Comparison of ENCODE assay signal across 19 cellular contexts in the genomic region with DNA sequence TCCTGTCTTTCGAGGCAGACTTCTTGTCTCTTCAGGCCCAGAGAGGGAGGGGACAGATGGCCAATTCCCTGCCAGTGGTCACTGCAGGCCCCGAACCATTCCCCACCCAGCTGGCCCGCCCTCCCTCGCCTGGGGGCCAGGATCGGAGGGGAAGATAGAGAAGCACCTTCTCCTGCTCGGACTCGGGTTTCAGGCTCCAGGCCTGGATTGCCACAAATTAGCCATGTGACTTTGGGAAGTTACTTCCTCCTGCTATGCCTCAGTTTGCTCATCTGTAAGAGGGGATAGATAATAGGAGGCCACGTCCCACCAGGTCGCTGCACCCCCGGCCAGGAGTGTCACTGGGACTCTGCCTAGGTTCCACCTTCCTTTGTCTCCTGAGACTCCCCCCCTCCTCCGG.
"Had no signal": no experiment of that assay in that cellular context is flagged by ENCODE, and none has a peak within 500 bp of the region (broad histone marks: within the 10 kb centered on the region; RNA-seq: fewer than 3 reads in every experiment).

No MANE protein-coding gene starts in this region.

- H3K36me3 Mint-ChIP-seq: naive thymus-derived CD4-positive, alpha-beta T cell; stimulated activated memory B cell treated with anti-CD40 and anti-IgM and Interleukin-4, amounts not matched to agents 10 μg/mL and 1 μg/mL and 100 μg/mL, for 72 hours had no signal

- ATAC-seq: esophagus mucosa; gastroesophageal sphincter; naive thymus-derived CD4-positive, alpha-beta T cell; sciatic nerve; stimulated activated memory B cell treated with anti-CD40 and anti-IgM and Interleukin-4, amounts not matched to agents 10 μg/mL and 1 μg/mL and 100 μg/mL, for 72 hours had no signal

- H3K27ac Mint-ChIP-seq: dendritic cell treated with granulocyte-macrophage colony-stimulating factor and Interleukin-4, amounts not matched to agents 40 ng/mL and 50 ng/mL, for 4 days; endodermal cell; naive thymus-derived CD4-positive, alpha-beta T cell; stimulated activated memory B cell treated with anti-CD40 and anti-IgM and Interleukin-4, amounts not matched to agents 10 μg/mL and 1 μg/mL and 100 μg/mL, for 72 hours; stimulated activated naive CD8-positive, alpha-beta T cell treated with anti-CD3 and anti-CD28 coated beads, Interleukin-15, Interleukin-2, amounts not matched to agents 100 ng/mL and 50 ng/mL, for 24 hours had no signal

- DNase-seq: colonic mucosa; effector CD8-positive, alpha-beta T cell; foreskin fibroblast; left colon; left ventricle myocardium inferior; mammary epithelial cell; mesendoderm; midbrain; naive thymus-derived CD4-positive, alpha-beta T cell; stimulated activated CD4-positive, alpha-beta T cell treated with anti-CD3 and anti-CD28 coated beads, Interleukin-4, amount 100 ng/mL, for 4 hours; upper lobe of left lung had no signal

- H3K4me3 Mint-ChIP-seq: dendritic cell treated with granulocyte-macrophage colony-stimulating factor and Interleukin-4, amounts not matched to agents 40 ng/mL and 50 ng/mL, for 4 days; endodermal cell; naive thymus-derived CD4-positive, alpha-beta T cell; neural crest cell; stimulated activated memory B cell treated with anti-CD40 and anti-IgM and Interleukin-4, amounts not matched to agents 10 μg/mL and 1 μg/mL and 100 μg/mL, for 72 hours; stimulated activated naive CD8-positive, alpha-beta T cell treated with anti-CD3 and anti-CD28 coated beads, Interleukin-15, Interleukin-2, amounts not matched to agents 100 ng/mL and 50 ng/mL, for 24 hours had no signal

- H3K4me1 Mint-ChIP-seq: endodermal cell had no signal

- H3K9me3 Mint-ChIP-seq: dendritic cell treated with granulocyte-macrophage colony-stimulating factor and Interleukin-4, amounts not matched to agents 40 ng/mL and 50 ng/mL, for 4 days; neural crest cell; stimulated activated naive CD8-positive, alpha-beta T cell treated with anti-CD3 and anti-CD28 coated beads, Interleukin-15, Interleukin-2, amounts not matched to agents 100 ng/mL and 50 ng/mL, for 24 hours had no signal
